ENCODE assay signal across 24 cellular contexts in the genomic region with DNA sequence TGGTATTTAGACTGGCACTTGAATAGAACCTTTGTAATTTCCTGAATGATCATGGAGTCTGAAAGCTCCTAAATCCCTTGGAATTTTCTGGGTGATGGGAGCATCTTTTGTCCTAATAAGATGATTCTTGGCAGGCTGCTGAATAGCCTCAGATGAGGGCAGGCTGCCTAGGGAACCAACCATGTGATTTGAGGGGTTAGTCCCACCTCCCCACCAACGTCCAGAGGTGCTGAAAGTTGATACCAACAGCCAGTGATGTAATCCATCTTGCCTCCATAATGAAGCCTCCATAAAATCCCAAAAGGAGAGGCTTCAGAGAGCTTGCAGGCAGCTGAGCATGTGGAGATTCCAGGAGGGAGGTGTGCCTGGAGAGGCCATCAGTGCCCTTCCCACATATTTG. TPM values are rescaled to one million over a fixed set of nuclear protein-coding genes. Genes with fewer than 3 reads are reported as not detected.
DNase-seq lines count a peak whose midpoint lies in the region; ATAC-seq and TF ChIP-seq lines count a peak whose summit lies in the region.
"Had no signal": no experiment of that assay in that cellular context is flagged by ENCODE, and none has a peak within 500 bp of the region (broad histone marks: within the 10 kb centered on the region; RNA-seq: fewer than 3 reads in every experiment).

No MANE protein-coding gene starts in this region.

- H3K79me1 ChIP-seq in neuronal stem cell (ENCODE audit: low read depth, low read length) = no peaks in the 10 kb centered on the region

- H3K4ac ChIP-seq in neuronal stem cell (ENCODE audit: low read length) = no peak overlapping the region

- H4K91ac ChIP-seq in neuronal stem cell (ENCODE audit: low read depth, low read length, poor library complexity) = no peak overlapping the region

- no peak overlapping the region for H3K23ac ChIP-seq in neuronal stem cell (ENCODE audit: low read depth, low read length, poor library complexity)

- no peak overlapping the region for H3K14ac ChIP-seq in neuronal stem cell (ENCODE audit: low read length)

- WGBS in neuronal stem cell (ENCODE audit: extremely low coverage in 2 of 2, insufficient read length in 2 of 2, insufficient replicate concordance in 1 of 2), 2 donors = no CpG with 5 or more reads among the region's 1 CpG

- DNase-seq in NCI-H82 (lab: John Stamatoyannopoulos, UW) (peak; percentile 20), NCI-H82 treated with DMSO at 0.1 percent for 48 hours (lab: John Stamatoyannopoulos, UW; ENCODE audit: unreplicated experiment) (no peak), NT2/D1 (ENCODE audit: low read depth, low spot score) (peak; percentile 16), foreskin keratinocyte (no peak), neuronal stem cell (ENCODE audit: low spot score) (peak; percentile 72), NCI-H226 (no peak), foreskin melanocyte (no peak)
- DNase-seq in central memory CD4-positive, alpha-beta T cell = no peak
- DNase-seq: activated B cell treated with CpG ODN at 0.5 μM for 24 hours; activated CD8-positive, alpha-beta memory T cell treated with anti-CD3 and anti-CD28 coated beads, Interleukin-2, amount 10 ng/mL, durations not matched to agents 7 days and 5 days; activated naive CD4-positive, alpha-beta T cell treated with anti-CD3 and anti-CD28 coated beads, Interleukin-2, amount 10 ng/mL, durations not matched to agents 7 days and 5 days; brain microvascular endothelial cell; CD8-positive, alpha-beta T cell; effector CD4-positive, alpha-beta T cell; HFFc6; KBM-7; left lung; naive thymus-derived CD4-positive, alpha-beta T cell; NCI-H2081; NCI-H510A; SHP77 treated with DMSO at 0.1 percent for 48 hours; tibial artery had no signal

- H3K4me3 ChIP-seq in NT2/D1 (ENCODE audit: insufficient read length, low read depth) (no peak overlapping the region), neuronal stem cell (ENCODE audit: low read length in 2 of 2) (no peak overlapping the region)
- H3K4me3 ChIP-seq: left lung, smooth muscle cell, tibial artery had no signal

- no peak for TF ChIP-seq CTCF in foreskin keratinocyte (conservative IDR thresholded peaks at IDR 0.05)

- H3K18ac ChIP-seq in neuronal stem cell (ENCODE audit: low read length) = no peak overlapping the region

- no peaks in the 10 kb centered on the region for H3K27me3 ChIP-seq in NT2/D1 (ENCODE audit: insufficient read depth, insufficient read length)
- no peaks in the 10 kb centered on the region for H3K27me3 ChIP-seq in foreskin keratinocyte
- H3K27me3 ChIP-seq in neuronal stem cell (ENCODE audit: control insufficient read depth in 3 of 3, insufficient read depth in 3 of 3, low read depth in 1 of 3, low read length in 3 of 3) = no peaks in the 10 kb centered on the region
- H3K27me3 ChIP-seq: brain microvascular endothelial cell, left lung, tibial artery had no signal

- no peak overlapping the region for H2BK5ac ChIP-seq in neuronal stem cell (ENCODE audit: low read length)

- no peak overlapping the region for H2BK120ac ChIP-seq in neuronal stem cell (ENCODE audit: low read depth, low read length)

- peak overlapping the region; percentile 38 for H2AFZ ChIP-seq in neuronal stem cell (ENCODE audit: low read length)

- no peak overlapping the region for H3K27ac ChIP-seq in foreskin keratinocyte
- H3K27ac ChIP-seq in neuronal stem cell (replicated peaks; ENCODE audit: low read length) = peak overlapping the region; percentile 76
- H3K27ac ChIP-seq: brain microvascular endothelial cell, left lung, tibial artery had no signal

- no peak overlapping the region for H2BK12ac ChIP-seq in neuronal stem cell (ENCODE audit: low read length)

- H4K8ac ChIP-seq in neuronal stem cell (ENCODE audit: low read depth, low read length) = no peak overlapping the region

- ATAC-seq in foreskin keratinocyte = peak; percentile 19
- ATAC-seq: activated CD8-positive, alpha-beta memory T cell treated with anti-CD3 and anti-CD28 coated beads, Interleukin-2, amount 10 ng/mL, durations not matched to agents 7 days and 5 days; CD8-positive, alpha-beta T cell; left lung; naive thymus-derived CD4-positive, alpha-beta T cell; Panc1 had no signal

- no peaks in the 10 kb centered on the region for H3K4me1 ChIP-seq in NT2/D1 (ENCODE audit: insufficient read depth, insufficient read length)
- H3K4me1 ChIP-seq in foreskin keratinocyte = no peaks in the 10 kb centered on the region
- peaks cover 3 to 12% of the 10 kb centered on the region in 2 donors for H3K4me1 ChIP-seq in neuronal stem cell (ENCODE audit: control insufficient read depth in 2 of 2, insufficient read depth in 1 of 2, low read depth in 1 of 2, low read length in 2 of 2)
- H3K4me1 ChIP-seq: left lung, tibial artery had no signal

- no peak overlapping the region for H2BK15ac ChIP-seq in neuronal stem cell (ENCODE audit: low read length)

- H3K36me3 ChIP-seq in NT2/D1 (ENCODE audit: insufficient read depth, insufficient read length, low read length) (peaks cover 7% of the 10 kb centered on the region), neuronal stem cell (replicated peaks in 1 of 2; ENCODE audit: control insufficient read depth in 2 of 2, insufficient read depth in 2 of 2, low read length in 2 of 2) (peaks cover 0 to 18% of the 10 kb centered on the region in 2 donors)

- no peak overlapping the region for H3K9ac ChIP-seq in NT2/D1 (ENCODE audit: insufficient read length, low read depth)
- no peak overlapping the region for H3K9ac ChIP-seq in neuronal stem cell (ENCODE audit: low read depth, low read length, poor library complexity)

- H3K9me3 ChIP-seq in NT2/D1 (ENCODE audit: insufficient read depth, low read length) = no peaks in the 10 kb centered on the region
- H3K9me3 ChIP-seq in neuronal stem cell (replicated peaks in 1 of 2; ENCODE audit: control insufficient read depth in 2 of 2, insufficient read depth in 1 of 2, low read depth in 1 of 2, low read length in 2 of 2) = no peaks in the 10 kb centered on the region
- H3K9me3 ChIP-seq: left lung, tibial artery had no signal

- H2AK5ac ChIP-seq in neuronal stem cell (ENCODE audit: low read depth, low read length) = no peak overlapping the region

- no peak overlapping the region for H3K4me2 ChIP-seq in neuronal stem cell (ENCODE audit: insufficient read depth, low read length, poor library complexity, severe bottlenecking)
- H3K4me2 ChIP-seq: smooth muscle cell had no signal

RNA-seq across cellular contexts. Expression of a gene that starts 43.7 kb away (rescaled TPM):
- total RNA-seq in foreskin keratinocyte = 35.4 and 35.7 TPM in 2 replicates
- polyA plus RNA-seq in foreskin keratinocyte = 25.7 and 31.4 TPM in 2 replicates
- polyA plus RNA-seq in neuronal stem cell (2013, experiment 1 of 2) = 25.1 TPM
- 25.7 TPM for polyA plus RNA-seq in neuronal stem cell (2013, experiment 2 of 2)

Comparison
In these comparisons a context has a peak if more than half of its experiments do, and no peak if none do; other contexts are left out.
1. DNase-seq: peak in NCI-H82 (single experiment), NT2/D1 (single experiment) and neuronal stem cell (single experiment); none in NCI-H82 treated with DMSO at 0.1 percent for 48 hours (single experiment), foreskin keratinocyte (0 of 2), NCI-H226 (single experiment), central memory CD4-positive, alpha-beta T cell (single experiment) and foreskin melanocyte (single experiment).